25 cellular contexts compared by ENCODE assay signal in genomic region chr5:142660731-142661130, GRCh38. TPM values are rescaled to one million over a fixed set of nuclear protein-coding genes. Genes with fewer than 3 reads are reported as not detected.
A peak's percentile ranks its signal among the peaks of the same experiment; 100 is the strongest.
DNase-seq lines count a peak whose midpoint lies in the region; ATAC-seq, FAIRE-seq and TF ChIP-seq lines count a peak whose summit lies in the region.
"Had no signal": no experiment of that assay in that cellular context is flagged by ENCODE, and none has a peak within 500 bp of the region (broad histone marks: within the 10 kb centered on the region; RNA-seq: fewer than 3 reads in every experiment).

No MANE protein-coding gene starts in this region.

- H3K9me3 Mint-ChIP-seq in brain = no peaks in the 10 kb centered on the region
- H3K9me3 Mint-ChIP-seq: CD4-positive, alpha-beta memory T cell had no signal

- H3K9me3 ChIP-seq in pancreas = no peaks in the 10 kb centered on the region

- intact Hi-C loops in pancreas (cut with DNase I) = no loop called here

- FAIRE-seq in pancreas (lab: Jason Lieb, UNC) = no peak
- FAIRE-seq: HTR-8/SVneo, K562, RCC 7860 had no signal

- no peak for TF ChIP-seq CTCF in brain (conservative IDR thresholded peaks at IDR 0.05)
- no peak for TF ChIP-seq CTCF in pancreas (IDR thresholded peaks at IDR 0.05)

- peak in 3 of 4 donors; percentile 15 to 35 (median 34) for ATAC-seq in pancreas
- ATAC-seq: K562 had no signal

- H3K4me3 ChIP-seq in pancreas = no peak overlapping the region
- H3K4me3 ChIP-seq: K562 had no signal

- peaks cover 5% of the 10 kb centered on the region for H3K4me1 Mint-ChIP-seq in brain

- no peaks in the 10 kb centered on the region for H3K36me3 Mint-ChIP-seq in brain
- H3K36me3 Mint-ChIP-seq: CD4-positive, alpha-beta memory T cell had no signal

- H3K27me3 Mint-ChIP-seq in brain = no peaks in the 10 kb centered on the region

- H3K27me3 ChIP-seq in pancreas = no peaks in the 10 kb centered on the region

- no peaks in the 10 kb centered on the region for H3K4me1 ChIP-seq in pancreas

- DNase-seq in fibroblast of gingiva (ENCODE audit: low read depth) (peak; percentile 32), pancreas (no peak), NCI-H345 treated with DMSO at 0.1 percent for 48 hours (lab: John Stamatoyannopoulos, UW; ENCODE audit: unreplicated experiment) (no peak), NCI-H1436 treated with DMSO at 0.1 percent for 48 hours (lab: John Stamatoyannopoulos, UW) (no peak)
- DNase-seq in activated CD4-positive, alpha-beta T cell treated with anti-CD3 and anti-CD28 coated beads for 4 hours = no peak
- DNase-seq: CD4-positive, alpha-beta memory T cell; COR-L47; DMS53; GOT3; HCEC 1CT; Kasumi-1; MV-4-11; NCI-H1105; NCI-H146; NCI-H1930; NCI-H2107; NCI-H446; NCI-H524 treated with DMSO at 0.1 percent for 48 hours; NCI-H774; SIG-M5 had no signal

- H3K27ac Mint-ChIP-seq in brain = peak overlapping the region in 3 of 5 experiments; percentile 17 to 33 (median 32)
- H3K27ac Mint-ChIP-seq: CD4-positive, alpha-beta memory T cell had no signal

- H3K4me3 Mint-ChIP-seq in brain = no peak overlapping the region

- H3K27ac ChIP-seq in pancreas (no peak overlapping the region), temporal lobe (ENCODE audit: low read depth, low read length) (peak overlapping the region; percentile 44)

- H3K36me3 ChIP-seq in pancreas = no peaks in the 10 kb centered on the region

RNA-seq across cellular contexts. Expression of gene FGF1, which starts 25.2 kb away (rescaled TPM):
- polyA plus RNA-seq in brain (ENCODE audit: insufficient read depth, low read depth, low replicate concordance) = 58.0 TPM
- under 1 TPM; 0.03 to 0.90 (median 0.24) TPM for total RNA-seq in pancreas
- polyA plus RNA-seq in pancreas = under 1 TPM; 0.42 to 0.73 TPM
- 6.1 TPM for total RNA-seq in temporal lobe
- total RNA-seq: CD4-positive, alpha-beta memory T cell; K562 had no signal
- polyA plus RNA-seq: CD4-positive, alpha-beta memory T cell; K562 had no signal
